ENCODE assay signal across 13 cellular contexts in the genomic region with DNA sequence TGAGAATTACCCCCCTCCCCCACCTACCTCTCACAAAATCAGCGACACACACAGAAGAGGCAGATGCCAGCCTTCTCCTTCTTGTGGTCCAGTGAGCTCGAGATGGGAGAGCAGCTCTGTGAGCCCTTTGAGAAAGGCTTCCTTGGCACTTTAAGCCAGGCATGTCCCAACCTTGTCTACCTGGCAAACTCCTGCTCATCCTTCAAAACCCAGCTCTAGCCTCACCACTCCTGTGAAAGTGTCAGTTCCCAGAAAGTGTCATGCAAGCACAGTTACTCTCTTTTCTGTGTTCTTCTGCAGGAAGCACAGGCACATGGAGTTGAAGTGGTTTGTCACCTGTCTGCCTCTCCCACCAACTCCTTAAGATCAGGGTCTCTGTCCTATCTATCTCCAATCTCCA. TPM values are rescaled to one million over a fixed set of nuclear protein-coding genes. Genes with fewer than 3 reads are reported as not detected.
A peak's percentile ranks its signal among the peaks of the same experiment; 100 is the strongest.
DNase-seq lines count a peak whose midpoint lies in the region; ATAC-seq and TF ChIP-seq lines count a peak whose summit lies in the region.
"Had no signal": no experiment of that assay in that cellular context is flagged by ENCODE, and none has a peak within 500 bp of the region (broad histone marks: within the 10 kb centered on the region; RNA-seq: fewer than 3 reads in every experiment).

No MANE protein-coding gene starts in this region.

- H3K4me3 Mint-ChIP-seq in brain (no peak overlapping the region), osteocyte (ENCODE audit: unreplicated experiment) (no peak overlapping the region)
- H3K4me3 Mint-ChIP-seq: activated T-cell treated with anti-CD3 and anti-CD28 coated beads, Interleukin-2, amount 50 U/mL, for 24 hours; stimulated activated naive CD8-positive, alpha-beta T cell treated with anti-CD3 and anti-CD28 coated beads, Interleukin-15, Interleukin-2, amounts not matched to agents 100 ng/mL and 50 ng/mL, for 24 hours had no signal

- intact Hi-C loops in OCI-LY7 (cut with micrococcal nuclease; ENCODE audit: unreplicated experiment): no loop called here

- POLR2A ChIA-PET in HEK293 (lab: Yijun Ruan, JAX): interaction anchor here (1.1 to 1.7 kb wide), 2 partner anchors 53 to 58 kb away, joined by 3 to 5 read pairs; a partner anchor contains a TSS
- POLR2A ChIA-PET in OCI-LY7 (lab: Charles Lee): interaction anchor here (0.5 kb wide), 1 partner anchor 1011 kb away, joined by 3 read pairs; no protein-coding TSS in a partner anchor

- H3K4me3 ChIP-seq in HEK293 (ENCODE audit: low read depth, low read length): no peak overlapping the region
- peak overlapping the region; percentile 3 to 83 for H3K4me3 ChIP-seq in stomach smooth muscle (ENCODE audit: low read length in 2 of 2)
- no peak overlapping the region for H3K4me3 ChIP-seq in OCI-LY7 (ENCODE audit: low read depth, low read length, poor library complexity, severe bottlenecking)

- H3K9me3 ChIP-seq in HEK293 (ENCODE audit: control insufficient read depth, insufficient read depth, low read depth, low read length): no peaks in the 10 kb centered on the region
- no peaks in the 10 kb centered on the region for H3K9me3 ChIP-seq in stomach smooth muscle (ENCODE audit: control insufficient read depth in 2 of 2, low read length in 2 of 2)
- no peaks in the 10 kb centered on the region for H3K9me3 ChIP-seq in OCI-LY7 (ENCODE audit: low read length)
- H3K9me3 ChIP-seq: Caco-2, psoas muscle had no signal

- no peaks in the 10 kb centered on the region for H3K9me2 ChIP-seq in OCI-LY7 (ENCODE audit: insufficient read depth, low read length)

- no peak for ATAC-seq in GM19452 (IDR thresholded peaks at IDR 0.05; ENCODE audit: unreplicated experiment)
- ATAC-seq: psoas muscle had no signal

- no peak overlapping the region for H3K9ac ChIP-seq in stomach smooth muscle (ENCODE audit: low read length in 2 of 2)

- no peaks in the 10 kb centered on the region for H3K79me2 ChIP-seq in OCI-LY7 (ENCODE audit: insufficient read depth, low read depth, low read length)

- peaks cover 25% of the 10 kb centered on the region for H3K36me3 Mint-ChIP-seq in brain
- peaks cover 13% of the 10 kb centered on the region for H3K36me3 Mint-ChIP-seq in osteocyte (ENCODE audit: unreplicated experiment)

- H3K4me1 Mint-ChIP-seq in brain (peaks cover 11% of the 10 kb centered on the region), osteocyte (ENCODE audit: unreplicated experiment) (peaks cover 8% of the 10 kb centered on the region)

- CTCF ChIA-PET in HEK293 (lab: Yijun Ruan, JAX) (interaction anchor here (0.7 to 1.4 kb wide), 4 partner anchors 12 to 146 kb away, joined by 3 to 11 read pairs (median 6); no protein-coding TSS in a partner anchor), OCI-LY7 (lab: Charles Lee; ENCODE audit: unreplicated experiment) (no interaction called here)

- H3K27ac Mint-ChIP-seq in brain: peak overlapping the region in 4 of 5 experiments; percentile 40 to 63 (median 55)
- H3K27ac Mint-ChIP-seq in osteocyte (ENCODE audit: unreplicated experiment): no peak overlapping the region
- H3K27ac Mint-ChIP-seq: activated T-cell treated with anti-CD3 and anti-CD28 coated beads, Interleukin-2, amount 50 U/mL, for 24 hours; stimulated activated naive CD8-positive, alpha-beta T cell treated with anti-CD3 and anti-CD28 coated beads, Interleukin-15, Interleukin-2, amounts not matched to agents 100 ng/mL and 50 ng/mL, for 24 hours had no signal

- H3K9me3 Mint-ChIP-seq in brain (no peaks in the 10 kb centered on the region), osteocyte (ENCODE audit: unreplicated experiment) (no peaks in the 10 kb centered on the region)
- H3K9me3 Mint-ChIP-seq: activated T-cell treated with anti-CD3 and anti-CD28 coated beads, Interleukin-2, amount 50 U/mL, for 24 hours; stimulated activated naive CD8-positive, alpha-beta T cell treated with anti-CD3 and anti-CD28 coated beads, Interleukin-15, Interleukin-2, amounts not matched to agents 100 ng/mL and 50 ng/mL, for 24 hours had no signal

- H2AFZ ChIP-seq in OCI-LY7 (ENCODE audit: low read length): no peak overlapping the region

- no peak for TF ChIP-seq CTCF in HEK293 (tag by site-specific recombination; IDR thresholded peaks at IDR 0.05)
- no peak for TF ChIP-seq CTCF in brain (conservative IDR thresholded peaks at IDR 0.05)
- no peak for TF ChIP-seq CTCF in osteocyte (IDR thresholded peaks at IDR 0.05)
- no peak for TF ChIP-seq CTCF in OCI-LY7 (conservative IDR thresholded peaks at IDR 0.05; ENCODE audit: low read length)

- DNase-seq in islet precursor cell: peak; percentile 51
- DNase-seq in osteocyte (ENCODE audit: extremely low spot score, unreplicated experiment): no peak
- no peak for DNase-seq in SK-N-DZ (ENCODE audit: low spot score)
- no peak for DNase-seq in OCI-LY7 (ENCODE audit: low spot score)
- DNase-seq: activated T-cell treated with anti-CD3 and anti-CD28 coated beads, Interleukin-2, amount 50 U/mL, for 24 hours; Caco-2; psoas muscle; stimulated activated CD4-positive, alpha-beta T cell treated with anti-CD3 and anti-CD28 coated beads, Interleukin-4, amount 100 ng/mL, for 4 hours had no signal

- H3K36me3 ChIP-seq in HEK293 (ENCODE audit: control insufficient read depth in 2 of 2, insufficient read depth in 1 of 2, low read length in 2 of 2) (peaks cover 6 to 32% of the 10 kb centered on the region in 2 experiments; a peak in 2 of 3 replicates), stomach smooth muscle (ENCODE audit: control insufficient read depth in 2 of 2, insufficient read depth in 2 of 2, low read length in 2 of 2) (peaks cover 0 to 14% of the 10 kb centered on the region in 2 donors), OCI-LY7 (ENCODE audit: insufficient read depth, low read length) (no peaks in the 10 kb centered on the region)

- no peak overlapping the region for H3K4me2 ChIP-seq in OCI-LY7 (ENCODE audit: low read length)

- H3K27me3 Mint-ChIP-seq in brain (peaks cover 4% of the 10 kb centered on the region), osteocyte (ENCODE audit: unreplicated experiment) (no peaks in the 10 kb centered on the region)

- H3K27ac ChIP-seq in HEK293 (ENCODE audit: extremely low read depth, low read depth, low read length) (no peak overlapping the region), stomach smooth muscle (ENCODE audit: low read length) (no peak overlapping the region), OCI-LY7 (ENCODE audit: low read depth, low read length, poor library complexity, severe bottlenecking) (no peak overlapping the region)
- H3K27ac ChIP-seq: psoas muscle had no signal

- H3K27me3 ChIP-seq in stomach smooth muscle (ENCODE audit: control insufficient read depth in 1 of 2, insufficient read depth in 2 of 2, low read length in 2 of 2): no peaks in the 10 kb centered on the region

- peaks cover 10% of the 10 kb centered on the region for H3K4me1 ChIP-seq in HEK293 (ENCODE audit: control insufficient read depth, insufficient read depth, low read length)
- peaks cover 10% of the 10 kb centered on the region for H3K4me1 ChIP-seq in stomach smooth muscle (ENCODE audit: control insufficient read depth, insufficient read depth, low read length)
- H3K4me1 ChIP-seq in OCI-LY7 (ENCODE audit: insufficient read depth, low read length, poor library complexity, severe bottlenecking): no peaks in the 10 kb centered on the region
- H3K4me1 ChIP-seq: psoas muscle had no signal

- H4K20me1 ChIP-seq in OCI-LY7 (ENCODE audit: insufficient read depth, low read length): no peaks in the 10 kb centered on the region

- no TSS peak for BruUV-seq in OCI-LY7 (replicated peaks; lab: Mats Ljungman, UMichigan)

TF ChIP-seq in HEK293, 187 proteins besides CTCF, POLR2A, EP300 and RAD21 (continues in another document):
- TF ChIP-seq ZBTB20 (tag by site-specific recombination; IDR thresholded peaks at IDR 0.05) (no peak), ZNF354C (tag by site-specific recombination; IDR thresholded peaks at IDR 0.05; ENCODE audit: borderline replicate concordance, low read depth) (no peak), ZFP3 (tag by site-specific recombination; IDR thresholded peaks at IDR 0.05; ENCODE audit: low read depth) (peak; percentile 95)
- TF ChIP-seq, protein P1, sequence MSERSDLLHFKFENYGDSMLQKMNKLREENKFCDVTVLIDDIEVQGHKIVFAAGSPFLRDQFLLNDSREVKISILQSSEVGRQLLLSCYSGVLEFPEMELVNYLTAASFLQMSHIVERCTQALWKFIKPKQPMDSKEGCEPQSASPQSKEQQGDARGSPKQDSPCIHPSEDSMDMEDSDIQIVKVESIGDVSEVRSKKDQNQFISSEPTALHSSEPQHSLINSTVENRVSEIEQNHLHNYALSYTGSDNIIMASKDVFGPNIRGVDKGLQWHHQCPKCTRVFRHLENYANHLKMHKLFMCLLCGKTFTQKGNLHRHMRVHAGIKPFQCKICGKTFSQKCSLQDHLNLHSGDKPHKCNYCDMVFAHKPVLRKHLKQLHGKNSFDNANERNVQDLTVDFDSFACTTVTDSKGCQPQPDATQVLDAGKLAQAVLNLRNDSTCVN (tag by site-specific recombination; optimal IDR thresholded peaks at IDR 0.05): no peak
- TF ChIP-seq, protein P2, sequence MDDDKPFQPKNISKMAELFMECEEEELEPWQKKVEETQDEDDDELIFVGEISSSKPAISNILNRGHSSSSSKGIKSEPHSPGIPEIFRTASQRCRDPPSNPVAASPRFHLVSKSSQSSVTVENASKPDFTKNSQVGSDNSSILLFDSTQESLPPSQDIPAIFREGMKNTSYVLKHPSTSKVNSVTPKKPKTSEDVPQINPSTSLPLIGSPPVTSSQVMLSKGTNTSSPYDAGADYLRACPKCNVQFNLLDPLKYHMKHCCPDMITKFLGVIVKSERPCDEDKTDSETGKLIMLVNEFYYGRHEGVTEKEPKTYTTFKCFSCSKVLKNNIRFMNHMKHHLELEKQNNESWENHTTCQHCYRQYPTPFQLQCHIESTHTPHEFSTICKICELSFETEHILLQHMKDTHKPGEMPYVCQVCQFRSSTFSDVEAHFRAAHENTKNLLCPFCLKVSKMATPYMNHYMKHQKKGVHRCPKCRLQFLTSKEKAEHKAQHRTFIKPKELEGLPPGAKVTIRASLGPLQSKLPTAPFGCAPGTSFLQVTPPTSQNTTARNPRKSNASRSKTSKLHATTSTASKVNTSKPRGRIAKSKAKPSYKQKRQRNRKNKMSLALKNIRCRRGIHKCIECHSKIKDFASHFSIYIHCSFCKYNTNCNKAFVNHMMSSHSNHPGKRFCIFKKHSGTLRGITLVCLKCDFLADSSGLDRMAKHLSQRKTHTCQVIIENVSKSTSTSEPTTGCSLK (tag by site-specific recombination; IDR thresholded peaks at IDR 0.05): no peak

RNA-seq across cellular contexts. Expression of a gene that starts 1.6 kb away (rescaled TPM):
- 140 TPM for polyA plus RNA-seq in brain (ENCODE audit: insufficient read depth, low read depth, low replicate concordance)
- total RNA-seq in osteocyte (92.7 and 97.6 TPM in 2 replicates), OCI-LY7 (2022) (not detected in 2 replicates)
- 177 and 208 TPM in 2 replicates for polyA plus RNA-seq in SK-N-DZ (2014; cell fraction: cytosol; rRNA removed)
- polyA plus RNA-seq in SK-N-DZ (2014; cell fraction: nucleus; rRNA removed): 111 and 142 TPM in 2 replicates
- not detected in 2 replicates for total RNA-seq in OCI-LY7 (2014; rRNA removed; shearing (Covaris generic))

RNA-seq across cellular contexts. Expression of a gene that starts 52.7 kb away (rescaled TPM):
- 113 TPM for polyA plus RNA-seq in brain (ENCODE audit: insufficient read depth, low read depth, low replicate concordance)
- 15.4 and 19.1 TPM in 2 replicates for total RNA-seq in osteocyte
- polyA plus RNA-seq in SK-N-DZ (2014; cell fraction: cytosol; rRNA removed): 11.0 and 13.4 TPM in 2 replicates
- polyA plus RNA-seq in SK-N-DZ (2014; cell fraction: nucleus; rRNA removed): 11.4 and 13.4 TPM in 2 replicates
- total RNA-seq in OCI-LY7 (2014; rRNA removed; shearing (Covaris generic)): 0.09 TPM in 1 of 2 replicates, not detected in the other
- total RNA-seq in OCI-LY7 (2022): 0.20 and 0.89 TPM in 2 replicates

Comparison
In these comparisons a context has a peak if more than half of its experiments do, and no peak if none do; other contexts are left out.
1. H3K4me3 ChIP-seq: peak in stomach smooth muscle (2 of 2); none in HEK293 (single experiment) and OCI-LY7 (single experiment).
2. RNA of a gene that starts 1.6 kb away (total RNA-seq): 92.7 to 97.6 TPM in osteocyte; not detected in OCI-LY7; every median in the first group is over 10 times any median in the second.